In genomic region chr7:21580073-21580521, GRCh38 we compare ENCODE assay signal across 9 cellular contexts. TPM values are rescaled to one million over a fixed set of nuclear protein-coding genes. Genes with fewer than 3 reads are reported as not detected.
A peak's percentile ranks its signal among the peaks of the same experiment; 100 is the strongest.
DNase-seq lines count a peak whose midpoint lies in the region; ATAC-seq, FAIRE-seq and TF ChIP-seq lines count a peak whose summit lies in the region.
"Had no signal": no experiment of that assay in that cellular context is flagged by ENCODE, and none has a peak within 500 bp of the region (broad histone marks: within the 10 kb centered on the region; RNA-seq: fewer than 3 reads in every experiment).

No MANE protein-coding gene starts in this region.

- no peaks in the 10 kb centered on the region for H3K79me2 ChIP-seq in PC-9 (ENCODE audit: low read depth)

- no peak overlapping the region; the same call in 1 of the 2 replicates for H2AFZ ChIP-seq in PC-9

- H3K27me3 ChIP-seq in PC-9 (ENCODE audit: insufficient read depth, low read depth) = no peaks in the 10 kb centered on the region

- POLR2A ChIA-PET in PC-9 (lab: Charles Lee; ENCODE audit: unreplicated experiment) = no interaction called here

- DNase-seq in CD14-positive monocyte (ENCODE audit: low spot score) (no peak), H54 (ENCODE audit: insufficient read length, low spot score) (no peak), PC-9 (peak in 1 of 2 experiments; percentile 67), hepatic stellate cell (ENCODE audit: low spot score) (peak; percentile 16), endothelial cell (ENCODE audit: low spot score) (no peak), NCI-H1436 treated with DMSO at 0.1 percent for 48 hours (lab: John Stamatoyannopoulos, UW) (no peak), mesothelial cell of epicardium (ENCODE audit: low spot score in 2 of 2, unreplicated experiment in 2 of 2) (no peak)

- no peaks in the 10 kb centered on the region for H4K20me1 ChIP-seq in PC-9 (ENCODE audit: insufficient read depth)

- no peak for ATAC-seq in HG03571 (IDR thresholded peaks at IDR 0.05; ENCODE audit: unreplicated experiment)

- CTCF ChIA-PET in PC-9 (lab: Charles Lee) = no interaction called here

- FAIRE-seq in H54 (lab: Jason Lieb, UNC) = peak; percentile 75

- H3K36me3 ChIP-seq in PC-9 (ENCODE audit: low read depth) = no peaks in the 10 kb centered on the region

- H3K4me2 ChIP-seq in PC-9 = peak overlapping the region; percentile 47

- no peak for TF ChIP-seq POLR2A in H54 (IDR thresholded peaks at IDR 0.05; ENCODE audit: low read depth, low read length)

- TF ChIP-seq CTCF in CD14-positive monocyte (IDR thresholded peaks at IDR 0.05) = no peak
- no peak for TF ChIP-seq CTCF in PC-9 (conservative IDR thresholded peaks at IDR 0.05)
- no peak for TF ChIP-seq CTCF in endothelial cell (IDR thresholded peaks at IDR 0.05; ENCODE audit: unreplicated experiment)
- TF ChIP-seq CTCF in mesothelial cell of epicardium (IDR thresholded peaks at IDR 0.05; ENCODE audit: unreplicated experiment) = no peak

- H3K4me1 ChIP-seq in PC-9 (replicated peaks; ENCODE audit: insufficient read depth) = peaks cover 14% of the 10 kb centered on the region

- H3K9me3 Mint-ChIP-seq in CD14-positive monocyte (peaks cover 5 to 13% (median 7%) of the 10 kb centered on the region in 7 donors), endothelial cell (ENCODE audit: unreplicated experiment) (no peaks in the 10 kb centered on the region), mesothelial cell of epicardium (peaks cover 18% of the 10 kb centered on the region)

- H3K9me2 ChIP-seq in PC-9 (ENCODE audit: insufficient read depth) = no peaks in the 10 kb centered on the region

- H3K4me1 Mint-ChIP-seq in CD14-positive monocyte = peaks cover 25% of the 10 kb centered on the region
- no peaks in the 10 kb centered on the region for H3K4me1 Mint-ChIP-seq in endothelial cell (ENCODE audit: unreplicated experiment)
- H3K4me1 Mint-ChIP-seq in mesothelial cell of epicardium = no peaks in the 10 kb centered on the region

- peaks cover 0 to 2% of the 10 kb centered on the region in 2 donors for H3K36me3 Mint-ChIP-seq in CD14-positive monocyte
- H3K36me3 Mint-ChIP-seq in endothelial cell (ENCODE audit: low read depth, unreplicated experiment) = no peaks in the 10 kb centered on the region
- H3K36me3 Mint-ChIP-seq in mesothelial cell of epicardium = no peaks in the 10 kb centered on the region

- peak overlapping the region; percentile 25 for H3K27ac ChIP-seq in PC-9

- no TSS peak for BruUV-seq in PC-9 (replicated peaks; lab: Mats Ljungman, UMichigan)

- no peaks in the 10 kb centered on the region for H3F3A ChIP-seq in PC-9 (ENCODE audit: insufficient read depth, low read depth)

- no peak overlapping the region for H3K4me3 ChIP-seq in PC-9

- peak overlapping the region in 6 of 7 donors; percentile 12 to 63 (median 29) for H3K27ac Mint-ChIP-seq in CD14-positive monocyte
- H3K27ac Mint-ChIP-seq in endothelial cell (ENCODE audit: unreplicated experiment) = no peak overlapping the region
- no peak overlapping the region for H3K27ac Mint-ChIP-seq in mesothelial cell of epicardium
- H3K27ac Mint-ChIP-seq: progenitor cell of endocrine pancreas had no signal

- peak overlapping the region in 1 of 2 donors; percentile 74 for H3K4me3 Mint-ChIP-seq in CD14-positive monocyte
- H3K4me3 Mint-ChIP-seq in endothelial cell (ENCODE audit: unreplicated experiment) = no peak overlapping the region
- H3K4me3 Mint-ChIP-seq in mesothelial cell of epicardium = no peak overlapping the region

- H3K27me3 Mint-ChIP-seq in CD14-positive monocyte (ENCODE audit: low read depth in 3 of 3) (peaks cover 0 to 2% (median 1%) of the 10 kb centered on the region in 3 donors), endothelial cell (ENCODE audit: unreplicated experiment) (no peaks in the 10 kb centered on the region), mesothelial cell of epicardium (ENCODE audit: low read depth) (no peaks in the 10 kb centered on the region)

- intact Hi-C loops in CD14-positive monocyte (cut with micrococcal nuclease) = no loop called here
- intact Hi-C loops in PC-9 (cut with micrococcal nuclease; ENCODE audit: unreplicated experiment) = no loop called here

- 0 out of 2 replicates have a peak, but pooled peaks cover 14% of the 10 kb centered on the region for H3K9me3 ChIP-seq in PC-9 (ENCODE audit: insufficient read depth, low read depth)

RNA-seq across cellular contexts. Expression of gene DNAH11, which starts 37.3 kb away (rescaled TPM):
- not detected for polyA plus RNA-seq in CD14-positive monocyte
- not detected in 2 replicates for total RNA-seq in PC-9 (2021)
- total RNA-seq in endothelial cell (ENCODE audit: unreplicated experiment) = 0.18 TPM
- total RNA-seq in mesothelial cell of epicardium = 0.50 to 0.80 TPM (median 0.53 TPM) in 3 replicates

Comparison
In these comparisons a context has a peak if more than half of its experiments do, and no peak if none do; other contexts are left out.
1. H3K27ac Mint-ChIP-seq: peak in CD14-positive monocyte (6 of 7); none in endothelial cell (single experiment) and mesothelial cell of epicardium (single experiment).